25 cellular contexts compared by ENCODE assay signal in genomic region chr7:146027243-146027642, GRCh38.
"Had no signal": no experiment of that assay in that cellular context is flagged by ENCODE, and none has a peak within 500 bp of the region (broad histone marks: within the 10 kb centered on the region; RNA-seq: fewer than 3 reads in every experiment).

No MANE protein-coding gene starts in this region.

- ATAC-seq: effector memory CD8-positive, alpha-beta T cell; esophagus mucosa; gastroesophageal sphincter; heart left ventricle; left cardiac atrium; left lung; left ventricle myocardium superior; lower lobe of right lung had no signal

- H3K36me3 Mint-ChIP-seq: immature natural killer cell had no signal

- H3K9me3 ChIP-seq: colonic mucosa, gastroesophageal sphincter had no signal

- H3K4me1 ChIP-seq: colonic mucosa, esophagus squamous epithelium, gastroesophageal sphincter, heart left ventricle, left lung, lower lobe of right lung had no signal

- H3K27me3 Mint-ChIP-seq: dendritic cell treated with granulocyte-macrophage colony-stimulating factor and Interleukin-4, amounts not matched to agents 40 ng/mL and 50 ng/mL, for 4 days; effector memory CD8-positive, alpha-beta T cell had no signal

- H3K4me3 ChIP-seq: colonic mucosa, esophagus squamous epithelium, gastroesophageal sphincter, heart left ventricle, hepatocyte, left lung, lower lobe of right lung had no signal

- FAIRE-seq: endometrium had no signal

- H3K27ac Mint-ChIP-seq: dendritic cell treated with granulocyte-macrophage colony-stimulating factor and Interleukin-4, amounts not matched to agents 40 ng/mL and 50 ng/mL, for 4 days; effector memory CD8-positive, alpha-beta T cell; endodermal cell; immature natural killer cell had no signal

- DNase-seq: colonic mucosa; cortex of kidney; effector CD8-positive, alpha-beta T cell; effector memory CD8-positive, alpha-beta T cell; endodermal cell; erythroblast; esophagus squamous epithelium; foreskin fibroblast; foreskin melanocyte; heart left ventricle; hypothalamus; immature natural killer cell; islet precursor cell; left cardiac atrium; left lung; left ventricle myocardium superior; lower lobe of right lung; mesenchymal stem cell; midbrain had no signal

- H3K4me2 ChIP-seq: hepatocyte had no signal

- H3K27me3 ChIP-seq: colonic mucosa, esophagus squamous epithelium, gastroesophageal sphincter, heart left ventricle, hepatocyte, left lung had no signal

- H3K27ac ChIP-seq: colonic mucosa, epithelial cell of prostate, esophagus squamous epithelium, gastroesophageal sphincter, heart left ventricle, hepatocyte, left lung, lower lobe of right lung had no signal

- H3K79me2 ChIP-seq: hepatocyte had no signal

- H3K4me3 Mint-ChIP-seq: dendritic cell treated with granulocyte-macrophage colony-stimulating factor and Interleukin-4, amounts not matched to agents 40 ng/mL and 50 ng/mL, for 4 days; effector memory CD8-positive, alpha-beta T cell; endodermal cell; immature natural killer cell had no signal

- H3K4me1 Mint-ChIP-seq: endodermal cell, immature natural killer cell had no signal

- H3K36me3 ChIP-seq: colonic mucosa, esophagus squamous epithelium, gastroesophageal sphincter, heart left ventricle, left lung, lower lobe of right lung had no signal

- H2AFZ ChIP-seq: hepatocyte had no signal
